In the genomic region with DNA sequence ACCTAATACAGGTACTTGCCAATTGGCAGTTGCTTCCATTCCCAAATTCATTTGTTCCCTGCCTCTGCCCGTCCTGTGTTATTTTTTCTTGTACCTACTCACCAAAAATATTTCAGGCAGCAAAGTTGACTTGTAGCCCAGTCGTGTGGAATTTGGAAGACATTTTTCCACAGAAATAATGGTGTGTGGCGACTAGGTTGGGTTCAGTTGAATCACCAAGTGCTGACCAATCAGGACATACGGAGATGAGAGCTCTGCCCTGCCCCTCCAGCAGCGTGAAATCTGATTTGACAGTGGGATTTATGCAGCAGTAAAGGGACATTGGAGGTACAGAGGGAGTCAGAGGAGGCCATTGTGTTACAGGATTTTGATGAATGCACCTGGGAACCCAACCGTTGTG, we compare ENCODE assay signal across 25 cellular contexts.
"Had no signal": no experiment of that assay in that cellular context is flagged by ENCODE, and none has a peak within 500 bp of the region (broad histone marks: within the 10 kb centered on the region; RNA-seq: fewer than 3 reads in every experiment).

No MANE protein-coding gene starts in this region.

- DNase-seq: activated B cell treated with CpG ODN at 0.5 μM for 24 hours; activated CD4-positive, alpha-beta T cell treated with anti-CD3 and anti-CD28 coated beads for 1 hour; activated CD4-positive, alpha-beta T cell treated with anti-CD3 and anti-CD28 coated beads, Interleukin-2, amount 10 ng/mL, durations not matched to agents 24 days and 14 days; activated CD4-positive, alpha-beta T cell treated with anti-CD3 and anti-CD28 coated beads, Interleukin-2, amount 50 U/mL, for 48 hours; activated CD8-positive, alpha-beta memory T cell treated with anti-CD3 and anti-CD28 coated beads, Interleukin-2, amount 10 ng/mL, durations not matched to agents 7 days and 5 days; activated effector memory CD4-positive, alpha-beta T cell treated with Interleukin-2 at 50 U/mL for 16 hours; activated naive CD4-positive, alpha-beta T cell; activated T-cell treated with anti-CD3 and anti-CD28 coated beads, Interleukin-2, amount 50 U/mL, for 24 hours; brain microvascular endothelial cell; NCI-H1092; NCI-H1417 treated with DMSO at 0.1 percent for 48 hours; NCI-H1694; NCI-H2029; NCI-H2107; NCI-H2171 treated with DMSO at 0.1 percent for 48 hours; NCI-H226; NCI-H526; NCI-H774; SIG-M5; T-helper 17 cell; T-helper 9 cell had no signal

- H3K9ac ChIP-seq: KMS-11 had no signal

- H3K27me3 Mint-ChIP-seq: activated B cell treated with CpG ODN at 0.5 μM for 24 hours; activated CD4-positive, alpha-beta T cell treated with anti-CD3 and anti-CD28 coated beads, Interleukin-2, amount 10 ng/mL, durations not matched to agents 24 days and 14 days; activated CD8-positive, alpha-beta memory T cell treated with anti-CD3 and anti-CD28 coated beads, Interleukin-2, amount 10 ng/mL, durations not matched to agents 7 days and 5 days; activated naive CD4-positive, alpha-beta T cell treated with anti-CD3 and anti-CD28 coated beads, Interleukin-2, amount 50 U/mL, for 24 hours; activated T-cell treated with anti-CD3 and anti-CD28 coated beads, Interleukin-2, amount 50 U/mL, for 24 hours; T-helper 17 cell had no signal

- H3K9me3 ChIP-seq: ascending aorta had no signal

- H3K4me3 Mint-ChIP-seq: activated B cell treated with CpG ODN at 0.5 μM for 24 hours; activated CD4-positive, alpha-beta T cell treated with anti-CD3 and anti-CD28 coated beads, Interleukin-2, amount 10 ng/mL, durations not matched to agents 24 days and 14 days; activated CD8-positive, alpha-beta memory T cell treated with anti-CD3 and anti-CD28 coated beads, Interleukin-2, amount 10 ng/mL, durations not matched to agents 7 days and 5 days; activated naive CD4-positive, alpha-beta T cell treated with anti-CD3 and anti-CD28 coated beads, Interleukin-2, amount 50 U/mL, for 24 hours; activated T-cell treated with anti-CD3 and anti-CD28 coated beads, Interleukin-2, amount 50 U/mL, for 24 hours; activated T-helper 1 cell treated with anti-CD3 and anti-CD28 coated beads, Interleukin-12 subunit alpha, Interleukin-12 subunit beta, Interleukin-2, Interleukin-4 antibody, amounts not matched to agents 30 ng/mL and 10 ng/mL and 1 ng/mL, durations not matched to agents 14 hours and 24 hours and 36 hours; T-helper 17 cell had no signal

- H3K4me1 ChIP-seq: ascending aorta had no signal

- H3K27ac ChIP-seq: ascending aorta, brain microvascular endothelial cell, KMS-11 had no signal

- H3K36me3 ChIP-seq: ascending aorta, brain microvascular endothelial cell had no signal

- H3K4me2 ChIP-seq: KMS-11 had no signal

- H3K9me3 Mint-ChIP-seq: activated B cell treated with CpG ODN at 0.5 μM for 24 hours; activated CD4-positive, alpha-beta T cell treated with anti-CD3 and anti-CD28 coated beads, Interleukin-2, amount 10 ng/mL, durations not matched to agents 24 days and 14 days; activated naive CD4-positive, alpha-beta T cell treated with anti-CD3 and anti-CD28 coated beads, Interleukin-2, amount 50 U/mL, for 24 hours; activated T-cell treated with anti-CD3 and anti-CD28 coated beads, Interleukin-2, amount 50 U/mL, for 24 hours; activated T-helper 1 cell treated with anti-CD3 and anti-CD28 coated beads, Interleukin-12 subunit alpha, Interleukin-12 subunit beta, Interleukin-2, Interleukin-4 antibody, amounts not matched to agents 30 ng/mL and 10 ng/mL and 1 ng/mL, durations not matched to agents 14 hours and 24 hours and 36 hours had no signal

- H3K4me3 ChIP-seq: ascending aorta had no signal

- H3K27ac Mint-ChIP-seq: activated B cell treated with CpG ODN at 0.5 μM for 24 hours; activated CD4-positive, alpha-beta T cell treated with anti-CD3 and anti-CD28 coated beads, Interleukin-2, amount 10 ng/mL, durations not matched to agents 24 days and 14 days; activated CD8-positive, alpha-beta memory T cell treated with anti-CD3 and anti-CD28 coated beads, Interleukin-2, amount 10 ng/mL, durations not matched to agents 7 days and 5 days; activated naive CD4-positive, alpha-beta T cell treated with anti-CD3 and anti-CD28 coated beads, Interleukin-2, amount 50 U/mL, for 24 hours; activated T-cell treated with anti-CD3 and anti-CD28 coated beads, Interleukin-2, amount 50 U/mL, for 24 hours; activated T-helper 1 cell treated with anti-CD3 and anti-CD28 coated beads, Interleukin-12 subunit alpha, Interleukin-12 subunit beta, Interleukin-2, Interleukin-4 antibody, amounts not matched to agents 30 ng/mL and 10 ng/mL and 1 ng/mL, durations not matched to agents 14 hours and 24 hours and 36 hours; T-helper 17 cell had no signal

- H3K36me3 Mint-ChIP-seq: activated CD8-positive, alpha-beta memory T cell treated with anti-CD3 and anti-CD28 coated beads, Interleukin-2, amount 10 ng/mL, durations not matched to agents 7 days and 5 days had no signal

- H3K27me3 ChIP-seq: ascending aorta, brain microvascular endothelial cell had no signal

- ATAC-seq: activated CD8-positive, alpha-beta memory T cell treated with anti-CD3 and anti-CD28 coated beads, Interleukin-2, amount 10 ng/mL, durations not matched to agents 7 days and 5 days; T-helper 17 cell had no signal
